ENCODE assay signal across 8 cellular contexts in genomic region chr2:121530210-121530562, GRCh38. TPM values are rescaled to one million over a fixed set of nuclear protein-coding genes. Genes with fewer than 3 reads are reported as not detected.
A peak's percentile ranks its signal among the peaks of the same experiment; 100 is the strongest.
DNase-seq lines count a peak whose midpoint lies in the region; ATAC-seq, FAIRE-seq and TF ChIP-seq lines count a peak whose summit lies in the region.

No MANE protein-coding gene starts in this region.

- FAIRE-seq in frontal cortex (lab: Jason Lieb, UNC) = no peak

- H3K4me1 ChIP-seq in ascending aorta (peaks cover 7 to 13% of the 10 kb centered on the region in 2 donors), iPS-18a (ENCODE audit: control insufficient read depth, low read depth, low read length) (peaks cover 18% of the 10 kb centered on the region), skeletal muscle tissue (ENCODE audit: control insufficient read depth in 3 of 3, insufficient read depth in 3 of 3, low read length in 3 of 3) (peaks cover 29 to 49% (median 48%) of the 10 kb centered on the region in 3 donors)

- peak; percentile 71 to 79 for DNase-seq in AML-193 (lab: John Stamatoyannopoulos, UW)
- DNase-seq in NCI-H510A treated with DMSO at 0.1 percent for 48 hours (lab: John Stamatoyannopoulos, UW) = peak; percentile 90
- DNase-seq in ascending aorta (ENCODE audit: low spot score in 2 of 2) = peak in 1 of 2 donors; percentile 85
- no peak for DNase-seq in frontal cortex (ENCODE audit: low spot score in 2 of 2)

- H3K36me3 ChIP-seq in ascending aorta (peaks cover 0 to 5% of the 10 kb centered on the region in 2 donors), iPS-18a (ENCODE audit: control insufficient read depth, low read depth, low read length) (peaks cover 12% of the 10 kb centered on the region), skeletal muscle tissue (ENCODE audit: control insufficient read depth in 3 of 3, insufficient read depth in 3 of 3, low read length in 3 of 3) (peaks cover 0 to 11% (median 6%) of the 10 kb centered on the region in 3 donors)

- ATAC-seq in GM18505 (IDR thresholded peaks at IDR 0.05; ENCODE audit: unreplicated experiment) = peak; percentile 47
- peak; percentile 50 for ATAC-seq in HG02885 (IDR thresholded peaks at IDR 0.05; ENCODE audit: poor library complexity, unreplicated experiment)

- peak overlapping the region; percentile 96 to 99 for H3K27ac ChIP-seq in ascending aorta
- peak overlapping the region; percentile 84 for H3K27ac ChIP-seq in iPS-18a (ENCODE audit: low read length)
- H3K27ac ChIP-seq in skeletal muscle tissue (ENCODE audit: low read depth, low read length) = peak overlapping the region; percentile 97

- intact Hi-C loops in ascending aorta (cut with DNase I) = loop anchor here (1.0 kb wide), 4 partner anchors 119 to 225 kb away; partner anchors contain the start of genes CLASP1 and TSN

- TF ChIP-seq CTCF in ascending aorta (IDR thresholded peaks at IDR 0.05) = no peak

- H3K9ac ChIP-seq in iPS-18a (ENCODE audit: low read length) = peak overlapping the region; percentile 81
- H3K9ac ChIP-seq in skeletal muscle tissue (ENCODE audit: low read depth in 1 of 3, low read length in 3 of 3) = peak overlapping the region; percentile 92 to 96 (median 94)

- no peaks in the 10 kb centered on the region for H3K9me3 ChIP-seq in ascending aorta
- no peaks in the 10 kb centered on the region for H3K9me3 ChIP-seq in iPS-18a (ENCODE audit: control insufficient read depth, low read depth, low read length)
- H3K9me3 ChIP-seq in skeletal muscle tissue (ENCODE audit: control insufficient read depth in 3 of 3, low read length in 3 of 3) = no peaks in the 10 kb centered on the region

- H3K4me3 ChIP-seq in ascending aorta (peak overlapping the region; percentile 79 to 88), iPS-18a (ENCODE audit: low read length) (peak overlapping the region; percentile 95), skeletal muscle tissue (ENCODE audit: low read length in 3 of 3) (peak overlapping the region; percentile 88 to 97 (median 92))

- H3K27me3 ChIP-seq in ascending aorta = no peaks in the 10 kb centered on the region
- H3K27me3 ChIP-seq in iPS-18a (ENCODE audit: control insufficient read depth, insufficient read depth, low read length) = no peaks in the 10 kb centered on the region
- no peaks in the 10 kb centered on the region for H3K27me3 ChIP-seq in skeletal muscle tissue (ENCODE audit: control insufficient read depth in 3 of 3, insufficient read depth in 3 of 3, low read length in 3 of 3)

- no peak for TF ChIP-seq POLR2A in GM18505 (IDR thresholded peaks at IDR 0.05; ENCODE audit: borderline replicate concordance, extremely low read depth, insufficient read depth, insufficient read length)

RNA-seq across cellular contexts. Expression of gene RNU4ATAC, which starts 0.5 kb away (rescaled TPM):
- total RNA-seq in ascending aorta (not detected), skeletal muscle tissue (not detected), frontal cortex (under 0.01 TPM)

Comparison
In these comparisons a context has a peak if more than half of its experiments do, and no peak if none do; other contexts are left out.
1. DNase-seq: peak in AML-193 (2 of 2) and NCI-H510A treated with DMSO at 0.1 percent for 48 hours (single experiment); none in frontal cortex (0 of 2).
2. Peak in every context shown above with its lines, with median percentiles within 50 percentile points of each other: H3K27ac ChIP-seq and H3K4me3 ChIP-seq.